ENCODE assay signal across 8 cellular contexts in genomic region chr15:35444557-35445204, GRCh38.
A peak's percentile ranks its signal among the peaks of the same experiment; 100 is the strongest.
DNase-seq lines count a peak whose midpoint lies in the region; ATAC-seq, FAIRE-seq and TF ChIP-seq lines count a peak whose summit lies in the region.

No MANE protein-coding gene starts in this region.

- no peaks in the 10 kb centered on the region for H3K9me3 ChIP-seq in lower lobe of right lung

- ATAC-seq in lower lobe of right lung = no peak
- ATAC-seq in GM18517 (IDR thresholded peaks at IDR 0.05; ENCODE audit: unreplicated experiment) = no peak
- ATAC-seq in HG02610 (IDR thresholded peaks at IDR 0.05; ENCODE audit: unreplicated experiment) = no peak

- H3K27me3 ChIP-seq in bronchial epithelial cell (ENCODE audit: control insufficient read depth, insufficient read depth, low read length) = no peaks in the 10 kb centered on the region
- no peaks in the 10 kb centered on the region for H3K27me3 ChIP-seq in lower lobe of right lung (ENCODE audit: low read depth)

- DNase-seq in AG08396 (ENCODE audit: low spot score) (peak; percentile 42), NCI-H2171 (lab: John Stamatoyannopoulos, UW) (peak; percentile 0), bronchial epithelial cell (ENCODE audit: low read depth) (peak; percentile 53), lower lobe of right lung (no peak)
- DNase-seq in activated effector memory CD4-positive, alpha-beta T cell treated with Interleukin-2 at 50 U/mL for 16 hours = no peak

- intact Hi-C loops in lower lobe of right lung (cut with DNase I) = no loop called here

- no peaks in the 10 kb centered on the region for H3K36me3 ChIP-seq in bronchial epithelial cell (ENCODE audit: control insufficient read depth, insufficient read depth, low read length)
- H3K36me3 ChIP-seq in lower lobe of right lung = no peaks in the 10 kb centered on the region

- no peak overlapping the region for H3K27ac ChIP-seq in lower lobe of right lung

- H3K4me1 ChIP-seq in lower lobe of right lung = no peaks in the 10 kb centered on the region

- no peak for FAIRE-seq in bronchial epithelial cell (lab: Jason Lieb, UNC)

- no peak overlapping the region for H3K4me3 ChIP-seq in bronchial epithelial cell (ENCODE audit: low read depth, low read length)
- no peak overlapping the region for H3K4me3 ChIP-seq in lower lobe of right lung

- TF ChIP-seq CTCF in GM12873 (IDR thresholded peaks at IDR 0.05; ENCODE audit: insufficient read depth, low read depth, low read length, missing control alignments) (peak; percentile 76), bronchial epithelial cell (IDR thresholded peaks at IDR 0.05; ENCODE audit: insufficient read depth, low read length, severe bottlenecking) (peak; percentile 73), lower lobe of right lung (IDR thresholded peaks at IDR 0.05) (peak; percentile 76)

Comparison
In these comparisons a context has a peak if more than half of its experiments do, and no peak if none do; other contexts are left out.
1. DNase-seq: peak in AG08396 (single experiment), NCI-H2171 (single experiment) and bronchial epithelial cell (single experiment); none in lower lobe of right lung (single experiment) and activated effector memory CD4-positive, alpha-beta T cell treated with Interleukin-2 at 50 U/mL for 16 hours (single experiment).
2. Peak in every context shown above with its lines, with median percentiles within 50 percentile points of each other: CTCF ChIP-seq.